25 cellular contexts compared by ENCODE assay signal in genomic region chr4:115505326-115505725, GRCh38.
"Had no signal": no experiment of that assay in that cellular context is flagged by ENCODE, and none has a peak within 500 bp of the region (broad histone marks: within the 10 kb centered on the region; RNA-seq: fewer than 3 reads in every experiment).

No MANE protein-coding gene starts in this region.

- ATAC-seq: effector memory CD8-positive, alpha-beta T cell; esophagus mucosa; foreskin keratinocyte; gastrocnemius medialis; gastroesophageal sphincter; heart left ventricle; heart right ventricle had no signal

- H3K4me3 Mint-ChIP-seq: dendritic cell treated with granulocyte-macrophage colony-stimulating factor and Interleukin-4, amounts not matched to agents 40 ng/mL and 50 ng/mL, for 4 days; effector memory CD8-positive, alpha-beta T cell; endodermal cell had no signal

- H3K9me3 ChIP-seq: colonic mucosa, esophagus muscularis mucosa, esophagus squamous epithelium, gastrocnemius medialis, gastroesophageal sphincter, heart left ventricle, heart right ventricle had no signal

- H3K4me1 Mint-ChIP-seq: endodermal cell had no signal

- H3K4me1 ChIP-seq: colonic mucosa, esophagus muscularis mucosa, esophagus squamous epithelium, foreskin keratinocyte, gastrocnemius medialis, gastroesophageal sphincter, heart left ventricle, heart right ventricle had no signal

- DNase-seq: colonic mucosa; cortex of kidney; dermis blood vessel endothelial cell; dorsolateral prefrontal cortex; effector CD4-positive, alpha-beta T cell; effector CD8-positive, alpha-beta T cell; effector memory CD4-positive, alpha-beta T cell; effector memory CD8-positive, alpha-beta T cell; endodermal cell; erythroblast; esophagus squamous epithelium; foreskin fibroblast; foreskin keratinocyte; foreskin melanocyte; gastrocnemius medialis; glutamatergic neuron; head of caudate nucleus; heart left ventricle; heart right ventricle had no signal

- H3K27me3 ChIP-seq: colonic mucosa, dorsolateral prefrontal cortex, esophagus muscularis mucosa, esophagus squamous epithelium, foreskin keratinocyte, gastrocnemius medialis, gastroesophageal sphincter, heart left ventricle, heart right ventricle had no signal

- H3K27ac ChIP-seq: colonic mucosa, coronary artery, dorsolateral prefrontal cortex, epithelial cell of prostate, esophagus muscularis mucosa, esophagus squamous epithelium, foreskin keratinocyte, gastrocnemius medialis, gastroesophageal sphincter, heart left ventricle, heart right ventricle had no signal

- H3K4me3 ChIP-seq: colonic mucosa, coronary artery, dorsolateral prefrontal cortex, esophagus muscularis mucosa, esophagus squamous epithelium, gastrocnemius medialis, gastroesophageal sphincter, heart left ventricle, heart right ventricle had no signal

- H3K27me3 Mint-ChIP-seq: dendritic cell treated with granulocyte-macrophage colony-stimulating factor and Interleukin-4, amounts not matched to agents 40 ng/mL and 50 ng/mL, for 4 days; effector memory CD8-positive, alpha-beta T cell had no signal

- H3K9me3 Mint-ChIP-seq: dendritic cell treated with granulocyte-macrophage colony-stimulating factor and Interleukin-4, amounts not matched to agents 40 ng/mL and 50 ng/mL, for 4 days; effector memory CD8-positive, alpha-beta T cell; endodermal cell had no signal

- H3K27ac Mint-ChIP-seq: dendritic cell treated with granulocyte-macrophage colony-stimulating factor and Interleukin-4, amounts not matched to agents 40 ng/mL and 50 ng/mL, for 4 days; effector memory CD8-positive, alpha-beta T cell; endodermal cell had no signal

- H3K36me3 ChIP-seq: colonic mucosa, esophagus muscularis mucosa, esophagus squamous epithelium, gastrocnemius medialis, gastroesophageal sphincter, heart left ventricle, heart right ventricle had no signal
